ENCODE assay signal across 8 cellular contexts in the genomic region with DNA sequence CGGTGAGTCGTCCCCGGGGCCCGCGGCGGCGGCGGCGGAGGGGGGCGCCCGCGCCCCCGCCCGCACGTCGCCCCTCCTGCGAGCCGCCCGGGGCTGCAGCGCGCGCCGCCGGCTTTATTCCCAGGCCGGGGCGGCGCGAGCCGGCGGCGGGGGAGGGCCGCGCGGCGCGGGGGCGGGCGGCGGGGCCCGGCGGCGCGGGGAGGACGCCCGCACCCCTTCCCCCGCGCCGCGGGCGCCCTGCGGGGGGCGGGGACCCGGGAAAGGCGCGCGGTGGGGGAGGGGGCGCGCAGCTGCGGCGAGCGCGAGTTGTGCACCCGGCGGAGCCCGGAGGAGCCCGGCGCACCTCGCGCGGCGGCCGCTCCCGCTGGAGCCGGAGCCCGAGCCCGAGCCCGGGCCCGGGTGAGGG. TPM values are rescaled to one million over a fixed set of nuclear protein-coding genes. Genes with fewer than 3 reads are reported as not detected.
DNase-seq lines count a peak whose midpoint lies in the region; ATAC-seq and TF ChIP-seq lines count a peak whose summit lies in the region.

No MANE protein-coding gene starts in this region.

- H3K79me2 ChIP-seq in OCI-LY3 (ENCODE audit: low read length), result peaks cover 63% of the 10 kb centered on the region

- DNase-seq in GM06990 (ENCODE audit: extremely low read depth, insufficient read length) (peak; percentile 49), H7 (peak; percentile 78), dorsolateral prefrontal cortex (peak in 2 of 10 donors; percentile 21 to 22), omental fat pad (ENCODE audit: low spot score) (no peak), foreskin melanocyte (no peak)

- H3K9ac ChIP-seq in OCI-LY3 (ENCODE audit: low read length) (peak overlapping the region; percentile 100), mucosa of rectum (ENCODE audit: low read depth in 1 of 2, low read length in 2 of 2) (peak overlapping the region; percentile 72 to 73)

- H2AFZ ChIP-seq in OCI-LY3 (ENCODE audit: low read depth, low read length), result no peak overlapping the region

- H3K27me3 ChIP-seq in GM06990 (replicated peaks; ENCODE audit: control insufficient read depth, insufficient read depth, low read length) (no peaks in the 10 kb centered on the region), H7 (ENCODE audit: control insufficient read depth, insufficient read depth, low read length) (no peaks in the 10 kb centered on the region), OCI-LY3 (ENCODE audit: low read depth, low read length) (no peaks in the 10 kb centered on the region), dorsolateral prefrontal cortex (no peaks in the 10 kb centered on the region), mucosa of rectum (ENCODE audit: control insufficient read depth in 2 of 2, insufficient read depth in 2 of 2, low read length in 2 of 2) (no peaks in the 10 kb centered on the region)

- peak overlapping the region; percentile 72 for H3K4me2 ChIP-seq in OCI-LY3 (ENCODE audit: low read length)

- intact Hi-C loops in dorsolateral prefrontal cortex (cut with DNase I), result no loop called here

- peaks cover 41% of the 10 kb centered on the region for H4K20me1 ChIP-seq in OCI-LY3 (ENCODE audit: insufficient read depth, low read length)

- peak overlapping the region; percentile 81 for H3K27ac ChIP-seq in OCI-LY3 (ENCODE audit: low read length)
- H3K27ac ChIP-seq in dorsolateral prefrontal cortex, result peak overlapping the region in 57 of 59 donors; percentile 31 to 97 (median 93)
- H3K27ac ChIP-seq in mucosa of rectum (ENCODE audit: low read depth in 2 of 2, low read length in 2 of 2), result peak overlapping the region; percentile 61 to 98

- TF ChIP-seq CTCF in GM06990 (IDR thresholded peaks at IDR 0.05; ENCODE audit: insufficient read depth, low read length, poor library complexity, severe bottlenecking) (no peak), OCI-LY3 (IDR thresholded peaks at IDR 0.05; ENCODE audit: low read depth, low read length) (no peak), dorsolateral prefrontal cortex (IDR thresholded peaks at IDR 0.05 in 54 of 56, conservative IDR thresholded peaks at IDR 0.05 in 2 of 56; ENCODE audit: low read depth in 1 of 56, partially characterized antibody in 56 of 56) (no peak), omental fat pad (IDR thresholded peaks at IDR 0.05) (no peak)

- peaks cover 14% of the 10 kb centered on the region for H3K36me3 ChIP-seq in GM06990 (ENCODE audit: control insufficient read depth, insufficient read depth, low read length)
- peaks cover 32% of the 10 kb centered on the region for H3K36me3 ChIP-seq in H7 (replicated peaks; ENCODE audit: control insufficient read depth, insufficient read depth, low read length)
- H3K36me3 ChIP-seq in OCI-LY3 (replicated peaks; ENCODE audit: low read depth, low read length), result peaks cover 35% of the 10 kb centered on the region
- H3K36me3 ChIP-seq in mucosa of rectum (ENCODE audit: control insufficient read depth in 2 of 2, insufficient read depth in 2 of 2, low read length in 2 of 2), result peaks cover 12% of the 10 kb centered on the region in 2 donors

- H3K4me3 ChIP-seq in GM06990 (replicated peaks; ENCODE audit: low read depth, low read length) (peak overlapping the region; percentile 90), H7 (ENCODE audit: insufficient read depth, low read depth, low read length) (peak overlapping the region; percentile 95), OCI-LY3 (ENCODE audit: low read length) (peak overlapping the region; percentile 98), dorsolateral prefrontal cortex (peak overlapping the region; percentile 69 to 93 (median 81)), mucosa of rectum (ENCODE audit: low read length in 2 of 2) (peak overlapping the region; percentile 72 to 75)

- ATAC-seq in omental fat pad (ENCODE audit: low FRiP score) (no peak), HG03095 (IDR thresholded peaks at IDR 0.05; ENCODE audit: unreplicated experiment) (no peak)

- no peaks in the 10 kb centered on the region for H3K9me3 ChIP-seq in OCI-LY3 (ENCODE audit: insufficient read depth, low read length)
- no peaks in the 10 kb centered on the region for H3K9me3 ChIP-seq in mucosa of rectum (ENCODE audit: control insufficient read depth in 2 of 2, low read length in 2 of 2)

- H3K4me1 ChIP-seq in OCI-LY3 (ENCODE audit: low read length) (peaks cover 13% of the 10 kb centered on the region), mucosa of rectum (ENCODE audit: control insufficient read depth in 2 of 2, insufficient read depth in 2 of 2, low read length in 2 of 2) (peaks cover 5 to 9% of the 10 kb centered on the region in 2 donors)

RNA-seq across cellular contexts. Expression of gene HMGA1, which starts 0.6 kb away (rescaled TPM):
- 1,768 and 1,892 TPM in 2 replicates for total RNA-seq in H7 (2014; rRNA removed; shearing (Covaris generic))
- total RNA-seq in dorsolateral prefrontal cortex (10 to 100 TPM; 33.1 to 85.0 (median 58.3) TPM), omental fat pad (10 to 100 TPM; 15.6 to 80.7 (median 31.3) TPM)

RNA-seq across cellular contexts. Expression of gene SMIM29, which starts 11.5 kb away (rescaled TPM):
- total RNA-seq in H7 (2014; rRNA removed; shearing (Covaris generic)), result 12.4 and 24.5 TPM in 2 replicates
- 100 to 1,000 TPM in 3 of 120 experiments, 10 to 100 TPM in 117; 43.8 to 108 (median 67.5) TPM for total RNA-seq in dorsolateral prefrontal cortex
- total RNA-seq in omental fat pad, result 10 to 100 TPM; 11.8 to 23.8 (median 17.2) TPM

Comparison
In these comparisons a context has a peak if more than half of its experiments do, and no peak if none do; other contexts are left out.
1. DNase-seq: peak in GM06990 (single experiment) and H7 (single experiment); none in omental fat pad (single experiment) and foreskin melanocyte (single experiment).
2. RNA of gene HMGA1, which starts 0.6 kb away (total RNA-seq): 1,768 to 1,892 TPM in H7; 33.1 to 85.0 TPM in dorsolateral prefrontal cortex and 15.6 to 80.7 TPM in omental fat pad; every median in the first group is over 10 times any median in the second.
3. Peak in every context shown above with its lines, with median percentiles within 50 percentile points of each other: H3K4me3 ChIP-seq and H3K27ac ChIP-seq.